Comparison of ENCODE assay signal across 8 cellular contexts in genomic region chr22:21734540-21735197, GRCh38. TPM values are rescaled to one million over a fixed set of nuclear protein-coding genes. Genes with fewer than 3 reads are reported as not detected.
DNase-seq lines count a peak whose midpoint lies in the region; ATAC-seq, FAIRE-seq and TF ChIP-seq lines count a peak whose summit lies in the region.

No MANE protein-coding gene starts in this region.

- H3K4me1 ChIP-seq in HEK293 (ENCODE audit: control insufficient read depth, insufficient read depth, low read length) = no peaks in the 10 kb centered on the region
- H3K4me1 ChIP-seq in kidney (ENCODE audit: control insufficient read depth in 1 of 2, insufficient read depth in 1 of 2, low read depth in 1 of 2, low read length in 2 of 2) = peaks cover 0 to 10% of the 10 kb centered on the region in 2 donors
- peaks cover 11% of the 10 kb centered on the region for H3K4me1 ChIP-seq in testis

- POLR2A ChIA-PET in AG04449 (lab: Yijun Ruan, JAX) (no interaction called here), HEK293 (lab: Yijun Ruan, JAX) (interaction anchor here (0.6 to 1.9 kb wide), 3 partner anchors 14 to 203 kb away, joined by 3 to 12 read pairs (median 3); no protein-coding TSS in a partner anchor)

- H3K36me3 ChIP-seq in HEK293 (ENCODE audit: control insufficient read depth in 2 of 2, insufficient read depth in 1 of 2, low read length in 2 of 2) (no peaks in the 10 kb centered on the region), kidney (ENCODE audit: control insufficient read depth in 1 of 2, insufficient read depth in 2 of 2, low read length in 2 of 2) (no peaks in the 10 kb centered on the region), testis (ENCODE audit: low read depth, missing control alignments) (no peaks in the 10 kb centered on the region)

- peak overlapping the region; percentile 43 to 48 for H3K9ac ChIP-seq in kidney (ENCODE audit: low read length in 2 of 2)

- CTCF ChIA-PET in AG04449 (lab: Yijun Ruan, JAX) (interaction anchor here (1.1 kb wide), 1 partner anchor 27 kb away, joined by 3 read pairs; no protein-coding TSS in a partner anchor), HEK293 (lab: Yijun Ruan, JAX) (no interaction called here)

- no peak for DNase-seq in AG04449 (ENCODE audit: low read depth, low spot score)
- no peak for DNase-seq in kidney
- DNase-seq in testis = no peak

- H3K27me3 ChIP-seq in testis = no peaks in the 10 kb centered on the region

- WGBS in testis, 2 donors = 15 to 18% methylated on average over 8 of the region's 8 CpGs

- ATAC-seq in HG03469 (IDR thresholded peaks at IDR 0.05; ENCODE audit: unreplicated experiment) (no peak), GM18868 (IDR thresholded peaks at IDR 0.05; ENCODE audit: unreplicated experiment) (no peak), HG02571 (IDR thresholded peaks at IDR 0.05; ENCODE audit: unreplicated experiment) (no peak)

- FAIRE-seq in kidney (lab: Jason Lieb, UNC) = no peak

- no peak for TF ChIP-seq POLR2A in testis (IDR thresholded peaks at IDR 0.05)

- peak overlapping the region; percentile 11 for H3K27ac Mint-ChIP-seq in activated naive CD8-positive, alpha-beta T cell

- no peak for TF ChIP-seq CTCF in AG04449 (IDR thresholded peaks at IDR 0.05; ENCODE audit: insufficient read depth, low read length, missing control alignments)
- TF ChIP-seq CTCF in HEK293 (tag by site-specific recombination; IDR thresholded peaks at IDR 0.05) = no peak
- no peak for TF ChIP-seq CTCF in kidney (IDR thresholded peaks at IDR 0.05; ENCODE audit: borderline replicate concordance, extremely low read depth, insufficient read depth)
- TF ChIP-seq CTCF in testis (IDR thresholded peaks at IDR 0.05) = no peak

- intact Hi-C loops in kidney (cut with DNase I) (no loop called here), testis (cut with DNase I; ENCODE audit: low total_unique reads) (no loop called here)

- peaks cover 10% of the 10 kb centered on the region for H3K4me1 Mint-ChIP-seq in activated naive CD8-positive, alpha-beta T cell (ENCODE audit: low read depth)

- H3K4me3 ChIP-seq in AG04449 (ENCODE audit: low read depth, low read length) (peak overlapping the region; percentile 55), HEK293 (ENCODE audit: low read depth, low read length) (peak overlapping the region; percentile 44), kidney (ENCODE audit: low read length in 2 of 2) (peak overlapping the region; percentile 72 to 73), testis (peak overlapping the region; percentile 56 to 70)

- H3K9me3 ChIP-seq in HEK293 (ENCODE audit: control insufficient read depth, insufficient read depth, low read depth, low read length) (no peaks in the 10 kb centered on the region), kidney (ENCODE audit: control insufficient read depth in 1 of 2, low read length in 2 of 2) (no peaks in the 10 kb centered on the region), testis (no peaks in the 10 kb centered on the region)

- no peaks in the 10 kb centered on the region for H3K36me3 Mint-ChIP-seq in activated naive CD8-positive, alpha-beta T cell

- H3K4me3 Mint-ChIP-seq in activated naive CD8-positive, alpha-beta T cell = peak overlapping the region; percentile 89

- no peak overlapping the region for H3K27ac ChIP-seq in HEK293 (ENCODE audit: extremely low read depth, low read depth, low read length)
- no peak overlapping the region for H3K27ac ChIP-seq in kidney (ENCODE audit: low read depth in 2 of 2, low read length in 2 of 2)
- H3K27ac ChIP-seq in testis = peak overlapping the region in 1 of 2 donors; percentile 82

- H3K27me3 Mint-ChIP-seq in activated naive CD8-positive, alpha-beta T cell = no peaks in the 10 kb centered on the region

- H3K9me3 Mint-ChIP-seq in activated naive CD8-positive, alpha-beta T cell (ENCODE audit: low read depth) = no peaks in the 10 kb centered on the region

TF ChIP-seq in HEK293, 187 proteins besides CTCF, POLR2A, EP300 and RAD21:
- TF ChIP-seq ZNF19 (tag by site-specific recombination; IDR thresholded peaks at IDR 0.05; ENCODE audit: low read depth) = no peak
- TF ChIP-seq OSR2 (tag by site-specific recombination; IDR thresholded peaks at IDR 0.05) = no peak
- 0 out of 2 replicates have a peak, but pooled peaks have one; percentile 45 for TF ChIP-seq ZSCAN16 (tag by site-specific recombination; IDR thresholded peaks at IDR 0.05)
- peak; percentile 35 for TF ChIP-seq GLIS1 (tag by site-specific recombination; IDR thresholded peaks at IDR 0.05)
- TF ChIP-seq SP3 (tag by site-specific recombination; IDR thresholded peaks at IDR 0.05) = no peak
- no peak for TF ChIP-seq HOXA7 (CRISPR knock-in tag; IDR thresholded peaks at IDR 0.05; ENCODE audit: borderline replicate concordance)
- TF ChIP-seq ELK4 (IDR thresholded peaks at IDR 0.05; ENCODE audit: borderline replicate concordance, low read depth, low read length) = no peak
- TF ChIP-seq ZNF76 (tag by site-specific recombination; IDR thresholded peaks at IDR 0.05; ENCODE audit: borderline replicate concordance, low read depth) = no peak
- no peak for TF ChIP-seq YY2 (tag by site-specific recombination; IDR thresholded peaks at IDR 0.05)
- no peak for TF ChIP-seq ZNF433 (tag by site-specific recombination; IDR thresholded peaks at IDR 0.05; ENCODE audit: low read depth)

RNA-seq across cellular contexts. Expression of gene YPEL1, which starts 0.9 kb away (rescaled TPM):
- total RNA-seq in kidney (6.1 TPM), testis (100 to 1,000 TPM in 1 of 2 donors, 10 to 100 TPM in 1; 83.6 to 169 TPM)
- polyA plus RNA-seq in kidney (ENCODE audit: insufficient read depth, low read depth, low replicate concordance) (2.2 TPM), testis (ENCODE audit: insufficient read depth, low read depth, low replicate concordance) (168 TPM)

Comparison
In these comparisons a context has a peak if more than half of its experiments do, and no peak if none do; other contexts are left out.
1. RNA of gene YPEL1, which starts 0.9 kb away (total RNA-seq): 83.6 to 169 TPM in testis; 6.1 TPM in kidney (single experiment); every median in the first group is over 10 times any median in the second.
2. Peak in every context shown above with its lines, with median percentiles within 50 percentile points of each other: H3K4me3 ChIP-seq.